In genomic region chr2:108347786-108348185, GRCh38 we compare ENCODE assay signal across 8 cellular contexts. TPM values are rescaled to one million over a fixed set of nuclear protein-coding genes. Genes with fewer than 3 reads are reported as not detected.
"Had no signal": no experiment of that assay in that cellular context is flagged by ENCODE, and none has a peak within 500 bp of the region (broad histone marks: within the 10 kb centered on the region; RNA-seq: fewer than 3 reads in every experiment).

No MANE protein-coding gene starts in this region.

- ATAC-seq: HepG2 had no signal

- H3K27ac ChIP-seq: GM23248, HL-60 had no signal

- DNase-seq: GM23248, H9, HCEC 1CT, KBM-7 had no signal

- H3K36me3 Mint-ChIP-seq: IgD-negative memory B cell had no signal

- FAIRE-seq: HepG2 had no signal

- H3K9me3 Mint-ChIP-seq: H9 had no signal

- H3K4me1 Mint-ChIP-seq: IgD-negative memory B cell had no signal

- H2AFZ ChIP-seq: GM23248 had no signal

- H3K4me3 ChIP-seq: GM23248 had no signal

- H3K9ac ChIP-seq: GM23248 had no signal

- H3K4me3 Mint-ChIP-seq: H9, IgD-negative memory B cell had no signal

- H3K27ac Mint-ChIP-seq: H9, IgD-negative memory B cell had no signal

RNA-seq across cellular contexts. Expression of gene SULT1C4, which starts 30.0 kb away (rescaled TPM):
- total RNA-seq: GM23248, HT1080 had no signal
- polyA plus RNA-seq: GM23248, IgD-negative memory B cell had no signal

RNA-seq across cellular contexts. Expression of gene SULT1C2, which starts 59.1 kb away (rescaled TPM):
- total RNA-seq: GM23248 had no signal
- polyA plus RNA-seq: GM23248, IgD-negative memory B cell had no signal
